Comparison of ENCODE assay signal across 8 cellular contexts in genomic region chrX:10111364-10112148, GRCh38. TPM values are rescaled to one million over a fixed set of nuclear protein-coding genes. Genes with fewer than 3 reads are reported as not detected.
DNase-seq lines count a peak whose midpoint lies in the region; ATAC-seq and TF ChIP-seq lines count a peak whose summit lies in the region.

No MANE protein-coding gene starts in this region.

- peak overlapping the region; percentile 97 for H3K27ac Mint-ChIP-seq in activated T-helper 2 cell treated with anti-CD3 and anti-CD28 coated beads, Interferon-gamma antibody, Interleukin-2, Interleukin-4, amounts not matched to agents 10 μg/mL and 5 μg/mL and 100 μg/mL, durations not matched to agents 14 hours and 24 hours and 36 hours

- no peaks in the 10 kb centered on the region for H3K9me3 Mint-ChIP-seq in activated T-helper 2 cell treated with anti-CD3 and anti-CD28 coated beads, Interferon-gamma antibody, Interleukin-2, Interleukin-4, amounts not matched to agents 10 μg/mL and 5 μg/mL and 100 μg/mL, durations not matched to agents 14 hours and 24 hours and 36 hours

- in situ Hi-C loops in KBM-7 (cut with MboI; ENCODE audit: low pct_unique_long_range_greater_than_20kb, low sequenced_read_pairs) = loop anchor here (25.0 kb wide), 1 partner anchor 224 kb away; no protein-coding TSS in a partner anchor

- peaks cover 40% of the 10 kb centered on the region for H3K36me3 Mint-ChIP-seq in activated T-helper 2 cell treated with anti-CD3 and anti-CD28 coated beads, Interferon-gamma antibody, Interleukin-2, Interleukin-4, amounts not matched to agents 10 μg/mL and 5 μg/mL and 100 μg/mL, durations not matched to agents 14 hours and 24 hours and 36 hours (ENCODE audit: low read depth)

- no peaks in the 10 kb centered on the region for H3K27me3 Mint-ChIP-seq in activated T-helper 2 cell treated with anti-CD3 and anti-CD28 coated beads, Interferon-gamma antibody, Interleukin-2, Interleukin-4, amounts not matched to agents 10 μg/mL and 5 μg/mL and 100 μg/mL, durations not matched to agents 14 hours and 24 hours and 36 hours (ENCODE audit: low read depth)

- H3K4me1 ChIP-seq in tibial artery = peaks cover 0 to 34% (median 8%) of the 10 kb centered on the region in 4 donors
- H3K4me1 ChIP-seq in foreskin keratinocyte = peaks cover 8% of the 10 kb centered on the region

- peak overlapping the region; percentile 72 for H3K4me3 Mint-ChIP-seq in activated T-helper 2 cell treated with anti-CD3 and anti-CD28 coated beads, Interferon-gamma antibody, Interleukin-2, Interleukin-4, amounts not matched to agents 10 μg/mL and 5 μg/mL and 100 μg/mL, durations not matched to agents 14 hours and 24 hours and 36 hours (ENCODE audit: low read depth)

- H3K36me3 ChIP-seq in tibial artery = peaks cover 0 to 18% (median 3%) of the 10 kb centered on the region in 3 donors

- H3K9me3 ChIP-seq in tibial artery = no peaks in the 10 kb centered on the region

- TF ChIP-seq CTCF in tibial artery (IDR thresholded peaks at IDR 0.05) (no peak), foreskin keratinocyte (conservative IDR thresholded peaks at IDR 0.05) (no peak)

- peaks cover 42% of the 10 kb centered on the region for H3K4me1 Mint-ChIP-seq in activated T-helper 2 cell treated with anti-CD3 and anti-CD28 coated beads, Interferon-gamma antibody, Interleukin-2, Interleukin-4, amounts not matched to agents 10 μg/mL and 5 μg/mL and 100 μg/mL, durations not matched to agents 14 hours and 24 hours and 36 hours (ENCODE audit: low read depth)

- intact Hi-C loops in activated T-helper 2 cell treated with anti-CD3 and anti-CD28 coated beads, Interferon-gamma antibody, Interleukin-2, Interleukin-4, amounts not matched to agents 10 μg/mL and 5 μg/mL and 100 μg/mL, durations not matched to agents 14 hours and 24 hours and 36 hours (cut with micrococcal nuclease) = loop anchor here (1.0 to 2.0 kb wide), 3 partner anchors 13 to 115 kb away; no protein-coding TSS in a partner anchor
- intact Hi-C loops in tibial artery (cut with DNase I; ENCODE audit: low total_unique reads) = no loop called here

- DNase-seq in KBM-7 = peak; percentile 96
- peak; percentile 19 for DNase-seq in activated T-helper 2 cell treated with anti-CD3 and anti-CD28 coated beads, Interferon-gamma antibody, Interleukin-2, Interleukin-4, amounts not matched to agents 10 μg/mL and 5 μg/mL and 100 μg/mL, durations not matched to agents 14 hours and 24 hours and 36 hours (ENCODE audit: low spot score)
- DNase-seq in lung microvascular endothelial cell (ENCODE audit: low read depth in 2 of 2) = peak; percentile 83 to 86
- DNase-seq in tibial artery = peak in 1 of 2 donors; percentile 37
- no peak for DNase-seq in foreskin keratinocyte
- DNase-seq in EL = no peak

- no peaks in the 10 kb centered on the region for H3K27me3 ChIP-seq in tibial artery
- H3K27me3 ChIP-seq in foreskin keratinocyte = no peaks in the 10 kb centered on the region

- ATAC-seq in GM18909 (IDR thresholded peaks at IDR 0.05; ENCODE audit: poor library complexity, unreplicated experiment) = peak; percentile 66
- ATAC-seq in HG03571 (IDR thresholded peaks at IDR 0.05; ENCODE audit: unreplicated experiment) = no peak
- no peak for ATAC-seq in foreskin keratinocyte

- peak overlapping the region; percentile 37 to 46 for H3K27ac ChIP-seq in tibial artery
- H3K27ac ChIP-seq in foreskin keratinocyte = no peak overlapping the region

- H3K4me3 ChIP-seq in tibial artery = no peak overlapping the region

RNA-seq across cellular contexts. Expression of gene CLCN4, which starts 45.2 kb away (rescaled TPM):
- total RNA-seq in activated T-helper 2 cell treated with anti-CD3 and anti-CD28 coated beads, Interferon-gamma antibody, Interleukin-2, Interleukin-4, amounts not matched to agents 10 μg/mL and 5 μg/mL and 100 μg/mL, durations not matched to agents 14 hours and 24 hours and 36 hours = 0.14 and 0.16 TPM in 2 replicates
- 5.0 and 6.9 TPM in 2 replicates for total RNA-seq in lung microvascular endothelial cell
- total RNA-seq in foreskin keratinocyte = 0.35 and 0.44 TPM in 2 replicates
- polyA plus RNA-seq in foreskin keratinocyte = 0.10 and 0.12 TPM in 2 replicates

Comparison
In these comparisons a context has a peak if more than half of its experiments do, and no peak if none do; other contexts are left out.
1. DNase-seq: peak in KBM-7 (single experiment), activated T-helper 2 cell treated with anti-CD3 and anti-CD28 coated beads, Interferon-gamma antibody, Interleukin-2, Interleukin-4, amounts not matched to agents 10 μg/mL and 5 μg/mL and 100 μg/mL, durations not matched to agents 14 hours and 24 hours and 36 hours (single experiment) and lung microvascular endothelial cell (2 of 2); none in foreskin keratinocyte (0 of 2) and EL (single experiment).